ENCODE assay signal across 28 cellular contexts in genomic region chr19:33878136-33878535, GRCh38.
"Had no signal": no experiment of that assay in that cellular context is flagged by ENCODE, and none has a peak within 500 bp of the region (broad histone marks: within the 10 kb centered on the region; RNA-seq: fewer than 3 reads in every experiment).

No MANE protein-coding gene starts in this region.

- ATAC-seq: activated CD4-positive, CD25-positive, alpha-beta regulatory T cell treated with anti-CD3 and anti-CD28 coated beads, Interleukin-2, amount 50 U/mL, for 24 hours; left lobe of liver; lower lobe of right lung; mucosa of descending colon; natural killer cell treated with Interleukin-12 subunit alpha and Interleukin-12 subunit beta and Interleukin-15 and Interleukin-18, amount 100 ng/mL, for 72 hours; right cardiac atrium; stimulated activated naive CD8-positive, alpha-beta T cell treated with anti-CD3 and anti-CD28 coated beads, Interleukin-15, Interleukin-2, amounts not matched to agents 100 U/mL and 50 U/mL, for 24 hours had no signal

- H3K27ac Mint-ChIP-seq: activated naive CD4-positive, alpha-beta T cell treated with anti-CD3 and anti-CD28 coated beads, Interleukin-2, amount 10 ng/mL, durations not matched to agents 7 days and 5 days; activated naive CD8-positive, alpha-beta T cell treated with anti-CD3 and anti-CD28 coated beads, Interleukin-2, amount 10 ng/mL, durations not matched to agents 7 days and 5 days; activated T-helper 1 cell treated with anti-CD3 and anti-CD28 coated beads, Interleukin-12 subunit alpha, Interleukin-12 subunit beta, Interleukin-2, Interleukin-4 antibody, amounts not matched to agents 30 ng/mL and 10 ng/mL and 1 ng/mL, durations not matched to agents 14 hours and 24 hours and 36 hours; natural killer cell treated with Interleukin-12 subunit alpha and Interleukin-12 subunit beta and Interleukin-15 and Interleukin-18, amount 100 ng/mL, for 72 hours; T-helper 1 cell treated with Interleukin-12 subunit alpha and Interleukin-12 subunit beta and Interleukin-4 antibody, amounts not matched to agents 30 μg/mL and 1 μg/mL, for 36 hours had no signal

- DNase-seq: activated CD4-positive, alpha-beta T cell treated with anti-CD3 and anti-CD28 coated beads for 48 hours; activated CD4-positive, alpha-beta T cell treated with anti-CD3 and anti-CD28 coated beads, Interleukin-2, amount 50 U/mL, for 48 hours; activated CD8-positive, alpha-beta memory T cell treated with anti-CD3 and anti-CD28 coated beads, Interleukin-2, amount 50 U/mL, for 4 hours; activated effector memory CD4-positive, alpha-beta T cell treated with anti-CD3 and anti-CD28 coated beads, Interleukin-2, amount 50 U/mL, for 16 hours; activated naive CD4-positive, alpha-beta T cell treated with anti-CD3 and anti-CD28 coated beads, Interleukin-2, amount 10 ng/mL, durations not matched to agents 7 days and 5 days; activated naive CD8-positive, alpha-beta T cell treated with anti-CD3 and anti-CD28 coated beads, Interleukin-2, amount 10 ng/mL, durations not matched to agents 7 days and 5 days; activated T-cell treated with anti-CD3 and anti-CD28 coated beads, Interleukin-2, amount 50 U/mL, for 1 hour; hippocampal formation; kidney; lower lobe of right lung; mesenchymal stem cell; mucosa of descending colon; nucleus accumbens; right cardiac atrium; stimulated activated naive CD8-positive, alpha-beta T cell treated with anti-CD3 and anti-CD28 coated beads, Interleukin-15, Interleukin-2, amounts not matched to agents 100 U/mL and 50 U/mL, for 24 hours; SW 1271; T-helper 9 cell; testis; upper lobe of left lung; WERI-Rb-1 had no signal

- H3K4me3 Mint-ChIP-seq: activated naive CD4-positive, alpha-beta T cell treated with anti-CD3 and anti-CD28 coated beads, Interleukin-2, amount 10 ng/mL, durations not matched to agents 7 days and 5 days; activated naive CD8-positive, alpha-beta T cell treated with anti-CD3 and anti-CD28 coated beads, Interleukin-2, amount 10 ng/mL, durations not matched to agents 7 days and 5 days; activated T-helper 1 cell treated with anti-CD3 and anti-CD28 coated beads, Interleukin-12 subunit alpha, Interleukin-12 subunit beta, Interleukin-2, Interleukin-4 antibody, amounts not matched to agents 30 ng/mL and 10 ng/mL and 1 ng/mL, durations not matched to agents 14 hours and 24 hours and 36 hours; natural killer cell treated with Interleukin-12 subunit alpha and Interleukin-12 subunit beta and Interleukin-15 and Interleukin-18, amount 100 ng/mL, for 72 hours; T-helper 1 cell treated with Interleukin-12 subunit alpha and Interleukin-12 subunit beta and Interleukin-4 antibody, amounts not matched to agents 30 μg/mL and 1 μg/mL, for 36 hours had no signal

- H3K27ac ChIP-seq: ascending aorta, brain microvascular endothelial cell, lower lobe of right lung, testis, upper lobe of left lung, vagina, WERI-Rb-1 had no signal

- H3K36me3 Mint-ChIP-seq: activated naive CD4-positive, alpha-beta T cell treated with anti-CD3 and anti-CD28 coated beads, Interleukin-2, amount 10 ng/mL, durations not matched to agents 7 days and 5 days; activated naive CD8-positive, alpha-beta T cell treated with anti-CD3 and anti-CD28 coated beads, Interleukin-2, amount 10 ng/mL, durations not matched to agents 7 days and 5 days; natural killer cell treated with Interleukin-12 subunit alpha and Interleukin-12 subunit beta and Interleukin-15 and Interleukin-18, amount 100 ng/mL, for 72 hours had no signal

- H3K9me3 Mint-ChIP-seq: activated naive CD4-positive, alpha-beta T cell treated with anti-CD3 and anti-CD28 coated beads, Interleukin-2, amount 10 ng/mL, durations not matched to agents 7 days and 5 days; activated naive CD8-positive, alpha-beta T cell treated with anti-CD3 and anti-CD28 coated beads, Interleukin-2, amount 10 ng/mL, durations not matched to agents 7 days and 5 days; activated T-helper 1 cell treated with anti-CD3 and anti-CD28 coated beads, Interleukin-12 subunit alpha, Interleukin-12 subunit beta, Interleukin-2, Interleukin-4 antibody, amounts not matched to agents 30 ng/mL and 10 ng/mL and 1 ng/mL, durations not matched to agents 14 hours and 24 hours and 36 hours; natural killer cell treated with Interleukin-12 subunit alpha and Interleukin-12 subunit beta and Interleukin-15 and Interleukin-18, amount 100 ng/mL, for 72 hours; T-helper 1 cell treated with Interleukin-12 subunit alpha and Interleukin-12 subunit beta and Interleukin-4 antibody, amounts not matched to agents 30 μg/mL and 1 μg/mL, for 36 hours had no signal

- H3K27me3 Mint-ChIP-seq: activated naive CD8-positive, alpha-beta T cell treated with anti-CD3 and anti-CD28 coated beads, Interleukin-2, amount 10 ng/mL, durations not matched to agents 7 days and 5 days had no signal

- H3K4me1 Mint-ChIP-seq: activated naive CD4-positive, alpha-beta T cell treated with anti-CD3 and anti-CD28 coated beads, Interleukin-2, amount 10 ng/mL, durations not matched to agents 7 days and 5 days; activated naive CD8-positive, alpha-beta T cell treated with anti-CD3 and anti-CD28 coated beads, Interleukin-2, amount 10 ng/mL, durations not matched to agents 7 days and 5 days had no signal
